ENCODE assay signal across 12 cellular contexts in the genomic region with DNA sequence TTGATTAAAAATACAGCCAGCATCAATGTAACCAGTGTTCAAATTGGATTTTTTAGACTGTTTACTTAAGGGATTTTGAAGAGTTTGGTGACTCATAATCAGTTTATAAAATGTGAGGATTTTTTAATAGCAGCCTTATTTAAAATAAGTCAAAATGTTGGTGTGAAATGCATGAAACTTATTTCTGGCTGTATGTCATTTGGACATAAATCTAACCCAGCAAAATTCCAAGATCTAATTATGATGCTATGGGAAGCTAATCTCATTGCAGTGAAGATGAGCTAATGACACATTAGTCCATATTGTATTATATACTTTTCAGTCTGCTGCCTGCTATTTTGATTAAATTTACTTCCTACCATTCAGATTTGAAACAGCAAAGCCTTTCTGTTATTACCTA.
A peak's percentile ranks its signal among the peaks of the same experiment; 100 is the strongest.
DNase-seq lines count a peak whose midpoint lies in the region; FAIRE-seq and TF ChIP-seq lines count a peak whose summit lies in the region.
"Had no signal": no experiment of that assay in that cellular context is flagged by ENCODE, and none has a peak within 500 bp of the region (broad histone marks: within the 10 kb centered on the region; RNA-seq: fewer than 3 reads in every experiment).

No MANE protein-coding gene starts in this region.

- H3K4me2 ChIP-seq in keratinocyte (ENCODE audit: control insufficient read depth, extremely low read depth, insufficient read depth, low read depth, low read length), result peak overlapping the region; percentile 80

- H3K27ac ChIP-seq in HEK293 (ENCODE audit: extremely low read depth, low read depth, low read length) (no peak overlapping the region), keratinocyte (ENCODE audit: control insufficient read depth, insufficient read depth, low read length) (peak overlapping the region; percentile 77), skin epidermis (peak overlapping the region in 19 of 21 experiments; percentile 37 to 93 (median 77))
- H3K27ac ChIP-seq: neutrophil had no signal

- H3K4me3 ChIP-seq in HEK293 (ENCODE audit: low read depth, low read length) (no peak overlapping the region), adipocyte (ENCODE audit: low read length) (no peak overlapping the region), keratinocyte (ENCODE audit: control insufficient read depth in 2 of 3, extremely low read depth in 1 of 3, insufficient read depth in 2 of 3, low read depth in 1 of 3, low read length in 3 of 3) (peak overlapping the region in 1 of 3 experiments; percentile 26), skin epidermis (no peak overlapping the region)

- no peaks in the 10 kb centered on the region for H4K20me1 ChIP-seq in keratinocyte (ENCODE audit: control insufficient read depth, extremely low read depth, insufficient read depth, low read length)

- H3K36me3 ChIP-seq in HEK293 (ENCODE audit: control insufficient read depth in 2 of 2, insufficient read depth in 1 of 2, low read length in 2 of 2) (no peaks in the 10 kb centered on the region), adipocyte (ENCODE audit: control insufficient read depth, insufficient read depth, low read length, severe bottlenecking) (no peaks in the 10 kb centered on the region), keratinocyte (ENCODE audit: control insufficient read depth in 2 of 2, extremely low read depth in 1 of 2, insufficient read depth in 2 of 2, low read length in 2 of 2) (no peaks in the 10 kb centered on the region)
- H3K36me3 ChIP-seq: neutrophil had no signal

- H3K27me3 ChIP-seq in adipocyte (replicated peaks; ENCODE audit: control insufficient read depth, insufficient read depth, low read length) (no peaks in the 10 kb centered on the region), keratinocyte (ENCODE audit: control insufficient read depth, extremely low read depth, insufficient read depth, low read length) (no peaks in the 10 kb centered on the region)
- H3K27me3 ChIP-seq: neutrophil had no signal

- DNase-seq in adipocyte (ENCODE audit: low read depth) (no peak), keratinocyte (ENCODE audit: low read depth, low spot score) (no peak), NCI-H2171 treated with DMSO at 0.1 percent for 48 hours (lab: John Stamatoyannopoulos, UW) (no peak), OCI-M2 (lab: John Stamatoyannopoulos, UW; ENCODE audit: unreplicated experiment) (no peak), NCI-H2029 (lab: John Stamatoyannopoulos, UW) (no peak)
- DNase-seq in activated CD4-positive, CD25-positive, alpha-beta regulatory T cell (lab: John Stamatoyannopoulos, UW), result no peak
- DNase-seq: NCI-H345, T-helper 2 cell had no signal

- dilution Hi-C loops in keratinocyte (cut with MboI; ENCODE audit: extremely low pct_ligation_motif_present, low sequenced_read_pairs), result no loop called here

- TF ChIP-seq CTCF in HEK293 (tag by site-specific recombination; IDR thresholded peaks at IDR 0.05), result no peak
- no peak for TF ChIP-seq CTCF in keratinocyte (optimal IDR thresholded peaks at IDR 0.05 in 1 of 3, IDR thresholded peaks at IDR 0.05 in 1 of 3, conservative IDR thresholded peaks at IDR 0.05 in 1 of 3; ENCODE audit: extremely low read depth in 1 of 3, insufficient read depth in 2 of 3, low read length in 3 of 3)

- H3K4me1 ChIP-seq in HEK293 (ENCODE audit: control insufficient read depth, insufficient read depth, low read length), result peaks cover 27% of the 10 kb centered on the region
- peaks cover 75% of the 10 kb centered on the region for H3K4me1 ChIP-seq in adipocyte (ENCODE audit: control insufficient read depth, insufficient read depth, low read length)
- peaks cover 49% of the 10 kb centered on the region for H3K4me1 ChIP-seq in keratinocyte (ENCODE audit: control insufficient read depth, extremely low read depth, insufficient read depth, low read length)

- no peak overlapping the region for H2AFZ ChIP-seq in keratinocyte (ENCODE audit: control insufficient read depth, low read length)

- H3K79me2 ChIP-seq in keratinocyte (ENCODE audit: control insufficient read depth, insufficient read depth, low read length), result no peaks in the 10 kb centered on the region

- peak overlapping the region; percentile 79 for H3K9ac ChIP-seq in adipocyte (ENCODE audit: low read length)
- H3K9ac ChIP-seq in keratinocyte (ENCODE audit: control insufficient read depth, extremely low read depth, insufficient read depth, low read length), result peak overlapping the region; percentile 64

- POLR2A ChIA-PET in HEK293 (lab: Yijun Ruan, JAX), result interaction anchor here (1.7 kb wide), 1 partner anchor 80 kb away, joined by 4 read pairs; no protein-coding TSS in a partner anchor

- FAIRE-seq in keratinocyte (lab: Jason Lieb, UNC), result no peak
- FAIRE-seq: GM12891 had no signal

- H3K9me1 ChIP-seq in keratinocyte (ENCODE audit: control insufficient read depth, extremely low read depth, insufficient read depth, low read length), result no peaks in the 10 kb centered on the region

- CTCF ChIA-PET in HEK293 (lab: Yijun Ruan, JAX), result interaction anchor here (0.6 to 2.7 kb wide), 6 partner anchors 85 to 264 kb away, joined by 3 to 11 read pairs (median 4); no protein-coding TSS in a partner anchor

- no peaks in the 10 kb centered on the region for H3K9me3 ChIP-seq in HEK293 (ENCODE audit: control insufficient read depth, insufficient read depth, low read depth, low read length)
- H3K9me3 ChIP-seq in adipocyte (ENCODE audit: control insufficient read depth, low read length), result no peaks in the 10 kb centered on the region
- H3K9me3 ChIP-seq in keratinocyte (ENCODE audit: control insufficient read depth, low read depth, low read length), result no peaks in the 10 kb centered on the region
- H3K9me3 ChIP-seq: neutrophil had no signal

TF ChIP-seq in HEK293, 187 proteins besides CTCF, POLR2A, EP300 and RAD21:
- no peak for TF ChIP-seq ZNF623 (tag by site-specific recombination; IDR thresholded peaks at IDR 0.05)
- TF ChIP-seq, protein P1, sequence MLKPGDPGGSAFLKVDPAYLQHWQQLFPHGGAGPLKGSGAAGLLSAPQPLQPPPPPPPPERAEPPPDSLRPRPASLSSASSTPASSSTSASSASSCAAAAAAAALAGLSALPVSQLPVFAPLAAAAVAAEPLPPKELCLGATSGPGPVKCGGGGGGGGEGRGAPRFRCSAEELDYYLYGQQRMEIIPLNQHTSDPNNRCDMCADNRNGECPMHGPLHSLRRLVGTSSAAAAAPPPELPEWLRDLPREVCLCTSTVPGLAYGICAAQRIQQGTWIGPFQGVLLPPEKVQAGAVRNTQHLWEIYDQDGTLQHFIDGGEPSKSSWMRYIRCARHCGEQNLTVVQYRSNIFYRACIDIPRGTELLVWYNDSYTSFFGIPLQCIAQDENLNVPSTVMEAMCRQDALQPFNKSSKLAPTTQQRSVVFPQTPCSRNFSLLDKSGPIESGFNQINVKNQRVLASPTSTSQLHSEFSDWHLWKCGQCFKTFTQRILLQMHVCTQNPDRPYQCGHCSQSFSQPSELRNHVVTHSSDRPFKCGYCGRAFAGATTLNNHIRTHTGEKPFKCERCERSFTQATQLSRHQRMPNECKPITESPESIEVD (tag by site-specific recombination; IDR thresholded peaks at IDR 0.05), result peak; percentile 25; the same call in 1 of the 2 replicates
